23 cellular contexts compared by ENCODE assay signal in genomic region chr20:1307171-1307570, GRCh38. TPM values are rescaled to one million over a fixed set of nuclear protein-coding genes. Genes with fewer than 3 reads are reported as not detected.
A peak's percentile ranks its signal among the peaks of the same experiment; 100 is the strongest.
DNase-seq lines count a peak whose midpoint lies in the region; ATAC-seq and TF ChIP-seq lines count a peak whose summit lies in the region.
"Had no signal": no experiment of that assay in that cellular context is flagged by ENCODE, and none has a peak within 500 bp of the region (broad histone marks: within the 10 kb centered on the region; RNA-seq: fewer than 3 reads in every experiment).

No MANE protein-coding gene starts in this region.

- no peak for ATAC-seq in stimulated activated effector memory CD8-positive, alpha-beta T cell treated with anti-CD3 and anti-CD28 coated beads, Interleukin-12 subunit alpha, Interleukin-12 subunit beta, amount 100 ng/mL, for 72 hours
- ATAC-seq in GM19452 (IDR thresholded peaks at IDR 0.05; ENCODE audit: unreplicated experiment) (no peak), GM21526 (IDR thresholded peaks at IDR 0.05; ENCODE audit: low FRiP score, unreplicated experiment) (no peak)
- ATAC-seq: GM12878 had no signal

- H3K9me3 Mint-ChIP-seq in chondrocyte (ENCODE audit: low read depth), result no peaks in the 10 kb centered on the region
- H3K9me3 Mint-ChIP-seq in nephron progenitor cell, result no peaks in the 10 kb centered on the region
- H3K9me3 Mint-ChIP-seq in stimulated activated effector memory CD8-positive, alpha-beta T cell treated with anti-CD3 and anti-CD28 coated beads, Interleukin-12 subunit alpha, Interleukin-12 subunit beta, amount 100 ng/mL, for 72 hours, result no peaks in the 10 kb centered on the region
- H3K9me3 Mint-ChIP-seq: CD4-positive, alpha-beta memory T cell; HFFc6 had no signal

- DNase-seq in chondrocyte (ENCODE audit: low spot score), result peak; percentile 54
- no peak for DNase-seq in nephron progenitor cell
- peak; percentile 57 for DNase-seq in osteoblast (ENCODE audit: insufficient read length, low spot score, missing footprints)
- no peak for DNase-seq in stimulated activated effector memory CD8-positive, alpha-beta T cell treated with anti-CD3 and anti-CD28 coated beads, Interleukin-12 subunit alpha, Interleukin-12 subunit beta, amount 100 ng/mL, for 72 hours (ENCODE audit: low spot score in 2 of 2)
- DNase-seq in DMS53 treated with DMSO at 0.1 percent for 48 hours (lab: John Stamatoyannopoulos, UW; ENCODE audit: unreplicated experiment), result no peak
- no peak for DNase-seq in head of caudate nucleus
- DNase-seq: 8988T; ACHN; AML-193; BE2C; Calu3; CD4-positive, alpha-beta memory T cell; COR-L47; DMS53; DND-41; GOT3; HFFc6 had no signal

- H3K27ac Mint-ChIP-seq in chondrocyte (ENCODE audit: unreplicated experiment) (no peak overlapping the region), nephron progenitor cell (peak overlapping the region; percentile 75)
- peak overlapping the region; percentile 54 for H3K27ac Mint-ChIP-seq in stimulated activated effector memory CD8-positive, alpha-beta T cell treated with anti-CD3 and anti-CD28 coated beads, Interleukin-12 subunit alpha, Interleukin-12 subunit beta, amount 100 ng/mL, for 72 hours
- H3K27ac Mint-ChIP-seq: HFFc6 had no signal

- H3K4me1 Mint-ChIP-seq in chondrocyte (ENCODE audit: low read depth) (no peaks in the 10 kb centered on the region), nephron progenitor cell (peaks cover 36% of the 10 kb centered on the region)
- no peaks in the 10 kb centered on the region for H3K4me1 Mint-ChIP-seq in stimulated activated effector memory CD8-positive, alpha-beta T cell treated with anti-CD3 and anti-CD28 coated beads, Interleukin-12 subunit alpha, Interleukin-12 subunit beta, amount 100 ng/mL, for 72 hours

- intact Hi-C loops in head of caudate nucleus (cut with DNase I), result no loop called here

- H3K27me3 Mint-ChIP-seq in chondrocyte (ENCODE audit: low read depth) (no peaks in the 10 kb centered on the region), nephron progenitor cell (ENCODE audit: low read depth, poor library complexity) (peaks cover 3% of the 10 kb centered on the region)
- H3K27me3 Mint-ChIP-seq: CD4-positive, alpha-beta memory T cell had no signal

- H3K27ac ChIP-seq in osteoblast (ENCODE audit: low read depth, low read length), result no peak overlapping the region
- H3K27ac ChIP-seq: A549; BLaER1 treated with 17β-estradiol and CSF1 and Interleukin-3, amounts not matched to agents 10 nM and 100 nM had no signal

- TF ChIP-seq CTCF in chondrocyte (IDR thresholded peaks at IDR 0.05) (no peak), nephron progenitor cell (IDR thresholded peaks at IDR 0.05) (no peak), osteoblast (IDR thresholded peaks at IDR 0.05; ENCODE audit: extremely low read depth, low read depth, low read length) (no peak)

- H2AFZ ChIP-seq in osteoblast (ENCODE audit: low read length), result no peak overlapping the region

- no peak overlapping the region for H3K4me2 ChIP-seq in osteoblast (ENCODE audit: insufficient read depth, low read length)
- H3K4me2 ChIP-seq: A549; BLaER1 treated with 17β-estradiol and CSF1 and Interleukin-3, amounts not matched to agents 10 nM and 100 nM had no signal

- H3K36me3 Mint-ChIP-seq in chondrocyte (ENCODE audit: low read depth) (peaks cover 8% of the 10 kb centered on the region), nephron progenitor cell (ENCODE audit: low read depth) (no peaks in the 10 kb centered on the region)
- peaks cover 14% of the 10 kb centered on the region for H3K36me3 Mint-ChIP-seq in stimulated activated effector memory CD8-positive, alpha-beta T cell treated with anti-CD3 and anti-CD28 coated beads, Interleukin-12 subunit alpha, Interleukin-12 subunit beta, amount 100 ng/mL, for 72 hours

- no peak overlapping the region for H3K4me3 ChIP-seq in osteoblast (ENCODE audit: insufficient read depth, low read length)
- H3K4me3 ChIP-seq: A549; BLaER1 treated with 17β-estradiol and CSF1 and Interleukin-3, amounts not matched to agents 10 nM and 100 nM; GM12878; HAP-1 had no signal

- H3K36me3 ChIP-seq in osteoblast (ENCODE audit: insufficient read depth, low read length), result peaks cover 6% of the 10 kb centered on the region
- H3K36me3 ChIP-seq: BE2C; BLaER1 treated with 17β-estradiol and CSF1 and Interleukin-3, amounts not matched to agents 10 nM and 100 nM; HAP-1 had no signal

- H3K79me2 ChIP-seq in osteoblast (ENCODE audit: insufficient read depth, low read length), result no peaks in the 10 kb centered on the region

- no peaks in the 10 kb centered on the region for H4K20me1 ChIP-seq in osteoblast (ENCODE audit: insufficient read depth, low read length)
- H4K20me1 ChIP-seq: BLaER1 treated with 17β-estradiol and CSF1 and Interleukin-3, amounts not matched to agents 10 nM and 100 nM had no signal

- peaks cover 3% of the 10 kb centered on the region for H3K4me1 ChIP-seq in osteoblast (ENCODE audit: insufficient read depth, low read length)
- H3K4me1 ChIP-seq: A549, BE2C, HAP-1 had no signal

- H3K9me3 ChIP-seq in osteoblast (ENCODE audit: low read depth, low read length), result no peaks in the 10 kb centered on the region
- H3K9me3 ChIP-seq: A549; BE2C; BLaER1 treated with 17β-estradiol and CSF1 and Interleukin-3, amounts not matched to agents 10 nM and 100 nM; HAP-1 had no signal

- H3K4me3 Mint-ChIP-seq in chondrocyte (ENCODE audit: unreplicated experiment), result no peak overlapping the region
- H3K4me3 Mint-ChIP-seq in nephron progenitor cell, result no peak overlapping the region
- H3K4me3 Mint-ChIP-seq in stimulated activated effector memory CD8-positive, alpha-beta T cell treated with anti-CD3 and anti-CD28 coated beads, Interleukin-12 subunit alpha, Interleukin-12 subunit beta, amount 100 ng/mL, for 72 hours, result no peak overlapping the region
- H3K4me3 Mint-ChIP-seq: CD4-positive, alpha-beta memory T cell; HFFc6 had no signal

- no peaks in the 10 kb centered on the region for H3K27me3 ChIP-seq in osteoblast (ENCODE audit: insufficient read depth, low read length)
- H3K27me3 ChIP-seq: BE2C; BLaER1 treated with 17β-estradiol and CSF1 and Interleukin-3, amounts not matched to agents 10 nM and 100 nM had no signal

RNA-seq across cellular contexts. Expression of gene SDCBP2, which starts 21.8 kb away (rescaled TPM):
- total RNA-seq in chondrocyte, result 0.89 to 2.3 TPM (median 2.0 TPM) in 3 replicates
- total RNA-seq in osteoblast, result 2.2 and 3.2 TPM in 2 replicates

RNA-seq across cellular contexts. Expression of gene SNPH, which starts 41.1 kb away (rescaled TPM):
- 10.8 to 12.8 TPM (median 12.0 TPM) in 3 replicates for total RNA-seq in chondrocyte
- 9.4 and 10.0 TPM in 2 replicates for total RNA-seq in osteoblast

Comparison
In these comparisons a context has a peak if more than half of its experiments do, and no peak if none do; other contexts are left out.
1. DNase-seq: peak in chondrocyte (single experiment) and osteoblast (single experiment); none in nephron progenitor cell (single experiment), stimulated activated effector memory CD8-positive, alpha-beta T cell treated with anti-CD3 and anti-CD28 coated beads, Interleukin-12 subunit alpha, Interleukin-12 subunit beta, amount 100 ng/mL, for 72 hours (0 of 2), DMS53 treated with DMSO at 0.1 percent for 48 hours (single experiment) and head of caudate nucleus (0 of 42).